Comparison of ENCODE assay signal across 8 cellular contexts in the genomic region with DNA sequence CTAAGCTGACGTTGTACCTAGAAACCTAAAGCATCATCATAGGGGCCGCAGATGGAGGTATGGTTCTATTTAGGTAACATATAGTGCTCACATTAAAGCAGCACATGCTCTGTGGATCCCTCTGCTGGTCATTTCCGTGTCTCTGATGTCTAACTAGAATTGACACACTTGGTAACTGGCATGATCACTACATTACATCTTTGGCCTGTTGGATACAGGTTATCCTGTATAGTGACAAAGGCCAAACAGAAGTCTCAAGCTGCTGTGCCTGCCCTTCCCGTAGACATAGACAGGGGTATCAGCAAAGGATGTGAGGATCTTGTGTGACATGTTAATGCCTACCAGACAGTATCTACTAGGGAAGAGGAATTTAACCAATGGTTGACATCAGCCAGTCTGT.
DNase-seq lines count a peak whose midpoint lies in the region; ATAC-seq and TF ChIP-seq lines count a peak whose summit lies in the region.

No MANE protein-coding gene starts in this region.

- TF ChIP-seq CTCF in coronary artery (IDR thresholded peaks at IDR 0.05), result peak; percentile 24

- in situ Hi-C loops in ACHN (cut with HindIII; ENCODE audit: low pct_ligation_motif_present, low pct_unique_long_range_greater_than_20kb, low sequenced_read_pairs), result no loop called here

- DNase-seq in ACHN, result peak; percentile 55
- DNase-seq in EL, result peak; percentile 43
- peak in 53 of 76 experiments; percentile 2 to 70 (median 31) for DNase-seq in HUDEP-2 (lab: John Stamatoyannopoulos, UW; ENCODE audit: unreplicated experiment in 76 of 76)
- peak; percentile 21 for DNase-seq in T follicular helper cell (ENCODE audit: low read depth)
- no peak for DNase-seq in coronary artery (ENCODE audit: low spot score)
- peak; percentile 67 for DNase-seq in medulla oblongata (ENCODE audit: extremely low spot score)
- DNase-seq in cortex of kidney (lab: John Stamatoyannopoulos, UW), result no peak

- H3K27ac ChIP-seq in coronary artery, result no peak overlapping the region

- H3K4me3 ChIP-seq in coronary artery, result no peak overlapping the region

- ATAC-seq in GM19452 (IDR thresholded peaks at IDR 0.05; ENCODE audit: unreplicated experiment), result no peak

Comparison
In these comparisons a context has a peak if more than half of its experiments do, and no peak if none do; other contexts are left out.
1. DNase-seq: peak in ACHN (single experiment), EL (single experiment), HUDEP-2 (53 of 76), T follicular helper cell (single experiment) and medulla oblongata (single experiment); none in coronary artery (single experiment) and cortex of kidney (single experiment).